ENCODE assay signal across 7 cellular contexts in genomic region chr1:60716472-60716871, GRCh38.
"Had no signal": no experiment of that assay in that cellular context is flagged by ENCODE, and none has a peak within 500 bp of the region (broad histone marks: within the 10 kb centered on the region; RNA-seq: fewer than 3 reads in every experiment).

No MANE protein-coding gene starts in this region.

- H3K9me3 Mint-ChIP-seq: H9 had no signal

- H3K27ac Mint-ChIP-seq: H9 had no signal

- H3K4me1 Mint-ChIP-seq: H9 had no signal

- ATAC-seq: K562 had no signal

- H3K4me3 Mint-ChIP-seq: H9 had no signal

- H3K4me3 ChIP-seq: GM23248, K562 had no signal

- H3K27ac ChIP-seq: GM23248 had no signal

- DNase-seq: GM23248, GOT3, H9, HCEC 1CT, IMR-90, KG1 had no signal
